In genomic region chr12:103640831-103641230, GRCh38 we compare ENCODE assay signal across 24 cellular contexts. TPM values are rescaled to one million over a fixed set of nuclear protein-coding genes. Genes with fewer than 3 reads are reported as not detected.
"Had no signal": no experiment of that assay in that cellular context is flagged by ENCODE, and none has a peak within 500 bp of the region (broad histone marks: within the 10 kb centered on the region; RNA-seq: fewer than 3 reads in every experiment).

No MANE protein-coding gene starts in this region.

- H3K9me3 ChIP-seq: gastroesophageal sphincter, prostate gland, transverse colon had no signal

- ATAC-seq: activated CD8-positive, alpha-beta T cell treated with anti-CD3 and anti-CD28 coated beads, Interleukin-2, amount 10 ng/mL, durations not matched to agents 7 days and 5 days; activated naive CD4-positive, alpha-beta T cell treated with anti-CD3 and anti-CD28 coated beads, Interleukin-2, amount 50 U/mL, for 72 hours; activated T-cell treated with anti-CD3 and anti-CD28 coated beads, Interleukin-2, amount 50 U/mL, for 72 hours; gastroesophageal sphincter; heart right ventricle; left lobe of liver; right cardiac atrium had no signal

- H3K27ac ChIP-seq: heart right ventricle, prostate gland, skin epidermis, transverse colon had no signal

- H3K36me3 ChIP-seq: gastroesophageal sphincter, heart right ventricle, prostate gland, transverse colon had no signal

- H3K27me3 ChIP-seq: gastroesophageal sphincter, heart right ventricle, transverse colon had no signal

- DNase-seq: activated CD4-positive, alpha-beta T cell treated with anti-CD3 and anti-CD28 coated beads, Interleukin-2, amount 10 ng/mL, durations not matched to agents 24 days and 14 days; activated CD4-positive, CD25-positive, alpha-beta regulatory T cell; activated CD8-positive, alpha-beta memory T cell treated with anti-CD3 and anti-CD28 coated beads, Interleukin-2, amount 50 U/mL, for 48 hours; activated CD8-positive, alpha-beta T cell treated with anti-CD3 and anti-CD28 coated beads, Interleukin-2, amount 10 ng/mL, durations not matched to agents 7 days and 5 days; activated gamma-delta T cell; activated T-cell treated with anti-CD3 and anti-CD28 coated beads, Interleukin-2, amount 50 U/mL, for 72 hours; amniotic stem cell; heart right ventricle; right cardiac atrium; stimulated activated CD4-positive, alpha-beta T cell treated with anti-CD3 and anti-CD28 coated beads, Interleukin-15, amount 100 ng/mL, for 24 hours; stimulated activated CD4-positive, alpha-beta T cell treated with anti-CD3 and anti-CD28 coated beads, Interleukin-4, amount 100 ng/mL, for 1 hour; stimulated activated naive CD4-positive, alpha-beta T cell; substantia nigra; transverse colon had no signal

- H3K4me1 ChIP-seq: heart right ventricle, prostate gland had no signal

- FAIRE-seq: colon, endometrium, islet of Langerhans had no signal

- H3K4me3 ChIP-seq: gastroesophageal sphincter, heart right ventricle, prostate gland, skin epidermis, transverse colon had no signal

RNA-seq across cellular contexts. Expression of gene STAB2, which starts 53.8 kb away (rescaled TPM):
- total RNA-seq: activated CD4-positive, alpha-beta T cell treated with anti-CD3 and anti-CD28 coated beads, Interleukin-2, amount 10 ng/mL, durations not matched to agents 24 days and 14 days; activated CD8-positive, alpha-beta T cell treated with anti-CD3 and anti-CD28 coated beads, Interleukin-2, amount 10 ng/mL, durations not matched to agents 7 days and 5 days; activated naive CD4-positive, alpha-beta T cell treated with anti-CD3 and anti-CD28 coated beads, Interleukin-2, amount 50 U/mL, for 72 hours; activated T-cell treated with anti-CD3 and anti-CD28 coated beads, Interleukin-2, amount 50 U/mL, for 72 hours; neural crest cell; osteoblast had no signal
